Comparison of ENCODE assay signal across 8 cellular contexts in the genomic region with DNA sequence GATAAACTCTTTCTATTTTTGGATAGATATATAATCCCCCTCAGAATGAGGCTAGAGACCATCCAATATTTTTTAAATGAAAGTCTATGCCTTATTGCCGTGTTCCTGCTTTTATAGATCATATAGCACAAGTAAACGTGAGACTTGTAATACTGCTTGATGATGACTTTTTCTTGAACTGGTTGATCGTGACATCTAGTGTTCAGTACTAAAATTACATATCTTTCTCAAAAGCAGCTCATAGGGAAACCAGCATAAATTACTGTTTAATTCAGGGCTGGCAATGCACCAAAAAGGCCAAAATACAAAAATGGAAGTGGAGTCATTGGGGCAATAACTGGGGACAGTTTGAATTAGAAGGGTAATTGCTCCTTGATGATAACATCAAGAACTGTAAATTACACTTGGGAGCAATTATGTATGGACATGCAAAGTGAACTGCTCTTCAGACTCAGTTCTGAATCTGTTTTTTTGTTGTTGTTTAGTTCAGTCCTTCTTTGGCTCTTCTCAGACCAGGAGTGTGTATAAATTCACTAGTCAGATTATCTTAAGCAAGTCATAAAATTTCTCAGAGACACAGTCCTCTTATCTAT.
DNase-seq lines count a peak whose midpoint lies in the region; ATAC-seq and TF ChIP-seq lines count a peak whose summit lies in the region.

No MANE protein-coding gene starts in this region.

- peak; percentile 87 for DNase-seq in HT-29 (ENCODE audit: low spot score)
- peak; percentile 69 for DNase-seq in NOMO-1 treated with DMSO at 0.1 percent for 48 hours (lab: John Stamatoyannopoulos, UW; ENCODE audit: unreplicated experiment)
- peak; percentile 70 to 77 for DNase-seq in dermis microvascular lymphatic vessel endothelial cell (ENCODE audit: low read depth in 2 of 2)
- peak; percentile 56 for DNase-seq in myocyte (ENCODE audit: low read depth)
- no peak for DNase-seq in effector CD8-positive, alpha-beta T cell (lab: John Stamatoyannopoulos, UW)

- TF ChIP-seq CTCF in C4-2B (conservative IDR thresholded peaks at IDR 0.05), result peak; percentile 78

- ATAC-seq in GM18858 (IDR thresholded peaks at IDR 0.05; ENCODE audit: unreplicated experiment) (no peak), GM18867 (IDR thresholded peaks at IDR 0.05; ENCODE audit: unreplicated experiment) (no peak)

- H3K27ac ChIP-seq in C4-2B, result no peak overlapping the region
